17 cellular contexts compared by ENCODE assay signal in genomic region chr12:127025545-127025944, GRCh38.
DNase-seq lines count a peak whose midpoint lies in the region; ATAC-seq, FAIRE-seq and TF ChIP-seq lines count a peak whose summit lies in the region.
"Had no signal": no experiment of that assay in that cellular context is flagged by ENCODE, and none has a peak within 500 bp of the region (broad histone marks: within the 10 kb centered on the region; RNA-seq: fewer than 3 reads in every experiment).

No MANE protein-coding gene starts in this region.

- peak; percentile 41 for TF ChIP-seq RAD21 in GM12878 (IDR thresholded peaks at IDR 0.05; ENCODE audit: insufficient read depth, low read depth, low read length)

- no peak for TF ChIP-seq EP300 in GM12878 (IDR thresholded peaks at IDR 0.05; ENCODE audit: borderline replicate concordance in 1 of 2, control insufficient read depth in 1 of 2, low read depth in 2 of 2, low read length in 2 of 2)

- ATAC-seq in GM12878 (peak; percentile 46; the same call in 2 of the 3 replicates), GM19397 (IDR thresholded peaks at IDR 0.05; ENCODE audit: unreplicated experiment) (no peak), HG02642 (IDR thresholded peaks at IDR 0.05; ENCODE audit: poor library complexity, unreplicated experiment) (no peak)
- ATAC-seq: activated T-cell treated with anti-CD3 and anti-CD28 coated beads, Interleukin-2, amount 50 U/mL, for 72 hours; lower lobe of right lung had no signal

- no peak overlapping the region for H3K4me2 ChIP-seq in GM12878 (ENCODE audit: control insufficient read depth, insufficient read depth)

- no peak for TF ChIP-seq POLR2A in GM12878 (IDR thresholded peaks at IDR 0.05; ENCODE audit: low read depth, low read length)

- BruUV-seq in GM12878 (replicated peaks; lab: Mats Ljungman, UMichigan): no TSS peak

- H2AFZ ChIP-seq in GM12878 (ENCODE audit: control insufficient read depth, low read depth, low read length): no peak overlapping the region

- no peaks in the 10 kb centered on the region; the same call in 2 of the 3 replicates for H3K9me3 ChIP-seq in GM12878 (replicated peaks; ENCODE audit: control insufficient read depth, insufficient read depth, low read length)
- H3K9me3 ChIP-seq: adrenal gland, lower lobe of right lung, sigmoid colon, SJCRH30, upper lobe of left lung had no signal

- peak in 2 of 3 experiments; percentile 12 to 13; a peak in 2 of 6 replicates for TF ChIP-seq CTCF in GM12878 (IDR thresholded peaks at IDR 0.05 in 2 of 3, conservative IDR thresholded peaks at IDR 0.05 in 1 of 3; ENCODE audit: control insufficient read depth in 2 of 3, extremely low read depth in 1 of 3, insufficient read depth in 1 of 3, low read depth in 3 of 3, low read length in 3 of 3)

- intact Hi-C loops in GM12878 (cut with micrococcal nuclease; ENCODE audit: unreplicated experiment): no loop called here

- WGBS in GM12878 (ENCODE audit: insufficient coverage, insufficient replicate concordance, low lambda C conversion rate, missing lambda C conversion rate): 0% methylated on average over 1 of the region's 1 CpG

- H3K27me3 ChIP-seq in GM12878 (replicated peaks in 1 of 2; ENCODE audit: control insufficient read depth in 2 of 2, insufficient read depth in 2 of 2, low read length in 1 of 2): no peaks in the 10 kb centered on the region
- H3K27me3 ChIP-seq: sigmoid colon, SJCRH30, upper lobe of left lung had no signal

- POLR2A ChIA-PET in GM12878 (lab: Charles Lee): no interaction called here

- H3K27ac ChIP-seq in GM12878 (ENCODE audit: control insufficient read depth, insufficient read depth): no peak overlapping the region
- H3K27ac ChIP-seq: adrenal gland, lower lobe of right lung, sigmoid colon, SJCRH30, upper lobe of left lung had no signal

- H3K9ac ChIP-seq in GM12878 (ENCODE audit: control insufficient read depth, insufficient read depth, low read length): no peak overlapping the region

- no peaks in the 10 kb centered on the region for H3K4me1 ChIP-seq in GM12878 (ENCODE audit: control insufficient read depth, insufficient read depth, low read length)
- H3K4me1 ChIP-seq: adrenal gland, lower lobe of right lung, sigmoid colon, SJCRH30, upper lobe of left lung had no signal

- SMC1A ChIA-PET in GM12878 (lab: Charles Lee; ENCODE audit: uncharacterized antibody, unreplicated experiment): no interaction called here

- RAD21 ChIA-PET in GM12878 (lab: Charles Lee; ENCODE audit: unreplicated experiment): interaction anchor here (1.0 kb wide), 1 partner anchor 83 kb away, joined by 3 read pairs; no protein-coding TSS in a partner anchor

- no peaks in the 10 kb centered on the region for H4K20me1 ChIP-seq in GM12878 (ENCODE audit: control insufficient read depth, insufficient read depth)

- H3K36me3 ChIP-seq in GM12878 (ENCODE audit: control insufficient read depth in 2 of 2, insufficient read depth in 2 of 2, low read length in 1 of 2): no peaks in the 10 kb centered on the region
- H3K36me3 ChIP-seq: adrenal gland, lower lobe of right lung, sigmoid colon, SJCRH30, upper lobe of left lung had no signal

- H3K4me3 ChIP-seq in GM12878: no peak overlapping the region
- H3K4me3 ChIP-seq: adrenal gland, lower lobe of right lung, sigmoid colon, SJCRH30, upper lobe of left lung had no signal

- no peaks in the 10 kb centered on the region for H3K79me2 ChIP-seq in GM12878 (ENCODE audit: control insufficient read depth, insufficient read depth, low read length)

- in situ Hi-C loops in GM12878 (cut with MboI): no loop called here

- FAIRE-seq in HTR-8/SVneo (lab: Jason Lieb, UNC): no peak
- FAIRE-seq in GM12878 (lab: Jason Lieb, UNC): no peak
- FAIRE-seq: A204.1 had no signal

- DNase-seq in NCI-H748 (lab: John Stamatoyannopoulos, UW; ENCODE audit: unreplicated experiment) (peak; percentile 10), NCI-H748 treated with DMSO at 0.1 percent for 48 hours (lab: John Stamatoyannopoulos, UW) (no peak), HTR-8/SVneo (ENCODE audit: insufficient read length, low spot score) (peak; percentile 3), GM12878 (ENCODE audit: low read depth, low spot score) (no peak), renal cortical epithelial cell (ENCODE audit: low read depth) (peak; percentile 2), cerebellum (ENCODE audit: low spot score) (no peak)
- DNase-seq: activated T-cell treated with anti-CD3 and anti-CD28 coated beads, Interleukin-2, amount 50 U/mL, for 72 hours; adrenal gland; lower lobe of right lung; nephron progenitor cell; sigmoid colon; SJCRH30; stimulated activated CD4-positive, alpha-beta T cell treated with anti-CD3 and anti-CD28 coated beads, Interleukin-4, amount 100 ng/mL, for 4 hours; upper lobe of left lung had no signal

- CTCF ChIA-PET in GM12878 (lab: Yijun Ruan, JAX): interaction anchor here (1.0 to 1.4 kb wide), 3 partner anchors 9 to 268 kb away, joined by 3 to 4 read pairs (median 3); no protein-coding TSS in a partner anchor

TF ChIP-seq in GM12878, 131 proteins besides CTCF, POLR2A, EP300 and RAD21:
- TF ChIP-seq SP1 (IDR thresholded peaks at IDR 0.05; ENCODE audit: low read depth, low read length): no peak
- TF ChIP-seq TBL1XR1 (IDR thresholded peaks at IDR 0.05; ENCODE audit: low read depth, low read length): no peak
- no peak for TF ChIP-seq CHD2 (IDR thresholded peaks at IDR 0.05; ENCODE audit: borderline replicate concordance, low read depth, low read length)
- no peak for TF ChIP-seq RBBP5 (conservative IDR thresholded peaks at IDR 0.05)
- no peak for TF ChIP-seq E2F4 (IDR thresholded peaks at IDR 0.05; ENCODE audit: low read depth, low read length)
TF ChIP-seq in GM12878: peak in this region for 0.

Comparison
In these comparisons a context has a peak if more than half of its experiments do, and no peak if none do; other contexts are left out.
1. DNase-seq: peak in NCI-H748 (single experiment), HTR-8/SVneo (single experiment) and renal cortical epithelial cell (single experiment); none in NCI-H748 treated with DMSO at 0.1 percent for 48 hours (single experiment), GM12878 (single experiment) and cerebellum (single experiment).